In genomic region chr7:34488766-34489165, GRCh38 we compare ENCODE assay signal across 25 cellular contexts.
"Had no signal": no experiment of that assay in that cellular context is flagged by ENCODE, and none has a peak within 500 bp of the region (broad histone marks: within the 10 kb centered on the region; RNA-seq: fewer than 3 reads in every experiment).

No MANE protein-coding gene starts in this region.

- H3K36me3 ChIP-seq: brain microvascular endothelial cell, cardiac muscle cell, MG63 had no signal

- H3K27ac ChIP-seq: brain microvascular endothelial cell, cardiac muscle cell, PC-9 had no signal

- H3K4me3 ChIP-seq: cardiac muscle cell, MG63, PC-9 had no signal

- H3K4me3 Mint-ChIP-seq: activated B cell treated with CpG ODN at 0.5 μM for 24 hours; activated CD4-positive, alpha-beta memory T cell treated with anti-CD3 and anti-CD28 coated beads for 36 hours; activated CD4-positive, alpha-beta T cell treated with anti-CD3 and anti-CD28 coated beads, Interleukin-2, amount 10 ng/mL, durations not matched to agents 24 days and 14 days; activated naive CD8-positive, alpha-beta T cell treated with anti-CD3 and anti-CD28 coated beads, Interleukin-2, amount 50 U/mL, for 24 hours; activated T-cell treated with anti-CD3 and anti-CD28 coated beads, Interleukin-2, amount 50 U/mL, for 4 hours; T-helper 17 cell had no signal

- H3K9me3 ChIP-seq: MG63 had no signal

- H3K27me3 ChIP-seq: brain microvascular endothelial cell, cardiac muscle cell had no signal

- H3K27me3 Mint-ChIP-seq: activated B cell treated with CpG ODN at 0.5 μM for 24 hours; activated CD4-positive, alpha-beta memory T cell treated with anti-CD3 and anti-CD28 coated beads for 36 hours; activated CD4-positive, alpha-beta T cell treated with anti-CD3 and anti-CD28 coated beads, Interleukin-2, amount 10 ng/mL, durations not matched to agents 24 days and 14 days; activated naive CD8-positive, alpha-beta T cell treated with anti-CD3 and anti-CD28 coated beads, Interleukin-2, amount 50 U/mL, for 24 hours; T-helper 17 cell had no signal

- H3K27ac Mint-ChIP-seq: activated B cell treated with CpG ODN at 0.5 μM for 24 hours; activated CD4-positive, alpha-beta memory T cell treated with anti-CD3 and anti-CD28 coated beads for 36 hours; activated CD4-positive, alpha-beta T cell treated with anti-CD3 and anti-CD28 coated beads, Interleukin-2, amount 10 ng/mL, durations not matched to agents 24 days and 14 days; activated naive CD4-positive, alpha-beta T cell treated with anti-CD3 and anti-CD28 coated beads, Interleukin-2, amount 50 U/mL, for 72 hours; activated naive CD8-positive, alpha-beta T cell treated with anti-CD3 and anti-CD28 coated beads, Interleukin-2, amount 50 U/mL, for 24 hours; T-helper 17 cell had no signal

- DNase-seq: activated B cell treated with CpG ODN at 0.5 μM for 24 hours; activated CD4-positive, alpha-beta memory T cell treated with anti-CD3 and anti-CD28 coated beads for 36 hours; activated CD4-positive, alpha-beta T cell treated with anti-CD3 and anti-CD28 coated beads for 1 hour; activated CD4-positive, alpha-beta T cell treated with anti-CD3 and anti-CD28 coated beads, Interleukin-2, amount 10 ng/mL, durations not matched to agents 24 days and 14 days; activated CD8-positive, alpha-beta memory T cell treated with anti-CD3 and anti-CD28 coated beads for 24 hours; activated effector memory CD4-positive, alpha-beta T cell treated with anti-CD3 and anti-CD28 coated beads, Interleukin-2, amount 50 U/mL, for 16 hours; activated naive CD4-positive, alpha-beta T cell treated with Interleukin-2 at 50 U/mL for 16 hours; activated naive CD8-positive, alpha-beta T cell treated with anti-CD3 and anti-CD28 coated beads, Interleukin-2, amount 50 U/mL, for 24 hours; activated T-cell treated with anti-CD3 and anti-CD28 coated beads, Interleukin-2, amount 50 U/mL, for 4 hours; amniotic stem cell; brain microvascular endothelial cell; cerebellar nuclear complex; MG63; MV-4-11; NCI-H1417 treated with DMSO at 0.1 percent for 48 hours; NCI-H1930; NCI-H345; NCI-H510A; NCI-H526 treated with DMSO at 0.1 percent for 48 hours; PC-9; SHP77 treated with DMSO at 0.1 percent for 48 hours; T-helper 17 cell; T-helper 9 cell had no signal

- H3K4me1 Mint-ChIP-seq: activated B cell treated with CpG ODN at 0.5 μM for 24 hours; activated CD4-positive, alpha-beta T cell treated with anti-CD3 and anti-CD28 coated beads, Interleukin-2, amount 10 ng/mL, durations not matched to agents 24 days and 14 days; activated naive CD8-positive, alpha-beta T cell treated with anti-CD3 and anti-CD28 coated beads, Interleukin-2, amount 50 U/mL, for 24 hours; T-helper 17 cell had no signal

- ATAC-seq: activated naive CD4-positive, alpha-beta T cell treated with anti-CD3 and anti-CD28 coated beads, Interleukin-2, amount 50 U/mL, for 72 hours; activated naive CD8-positive, alpha-beta T cell treated with anti-CD3 and anti-CD28 coated beads, Interleukin-2, amount 50 U/mL, for 24 hours; activated T-cell treated with anti-CD3 and anti-CD28 coated beads, Interleukin-2, amount 50 U/mL, for 4 hours; T-helper 17 cell had no signal

- H3K4me2 ChIP-seq: PC-9 had no signal

- H2AFZ ChIP-seq: PC-9 had no signal

- H3K36me3 Mint-ChIP-seq: activated CD4-positive, alpha-beta memory T cell treated with anti-CD3 and anti-CD28 coated beads for 36 hours had no signal
